23 cellular contexts compared by ENCODE assay signal in the genomic region with DNA sequence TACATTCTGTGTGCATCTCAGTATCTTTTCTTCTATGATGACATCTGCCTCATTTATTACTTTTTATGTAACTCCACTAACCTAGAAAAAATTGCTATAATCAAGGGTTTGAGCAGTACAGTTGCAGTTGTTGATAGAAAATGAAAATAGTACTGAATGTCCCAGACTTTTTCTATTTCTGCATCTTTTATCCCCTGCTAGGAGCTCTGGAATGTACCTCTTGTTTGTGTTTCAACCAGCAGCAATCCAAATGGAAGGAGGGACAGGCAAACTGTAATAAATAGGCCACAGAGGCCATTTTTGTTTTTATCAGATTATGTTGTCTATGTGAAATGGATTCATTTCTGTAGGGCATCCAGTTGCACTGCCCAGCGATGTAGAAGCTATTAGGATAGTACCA.
"Had no signal": no experiment of that assay in that cellular context is flagged by ENCODE, and none has a peak within 500 bp of the region (broad histone marks: within the 10 kb centered on the region; RNA-seq: fewer than 3 reads in every experiment).

No MANE protein-coding gene starts in this region.

- H3K9ac ChIP-seq: SK-N-SH had no signal

- H3K36me3 Mint-ChIP-seq: T-cell had no signal

- H3K9me3 ChIP-seq: SK-N-SH had no signal

- ATAC-seq: HepG2, Panc1, PC-3, T-cell had no signal

- DNase-seq: IMR-90, Karpas-422, KG1, MM.1S, NCI-H1048, NCI-H1105, NCI-H1417, NCI-H1436 treated with DMSO at 0.1 percent for 48 hours, NCI-H1694, NCI-H187 treated with DMSO at 0.1 percent for 48 hours, NCI-H2029 treated with DMSO at 0.1 percent for 48 hours, NCI-H2107, NCI-H2227 treated with DMSO at 0.1 percent for 48 hours, NCI-H524, NCI-H526 treated with DMSO at 0.1 percent for 48 hours, NCI-H748 treated with DMSO at 0.1 percent for 48 hours, PC-3, SHP77, SK-N-SH, SW 1271, T-cell had no signal

- H3K4me3 Mint-ChIP-seq: T-cell had no signal

- H3K27me3 Mint-ChIP-seq: T-cell had no signal

- H3K27ac Mint-ChIP-seq: T-cell had no signal
